In the genomic region with DNA sequence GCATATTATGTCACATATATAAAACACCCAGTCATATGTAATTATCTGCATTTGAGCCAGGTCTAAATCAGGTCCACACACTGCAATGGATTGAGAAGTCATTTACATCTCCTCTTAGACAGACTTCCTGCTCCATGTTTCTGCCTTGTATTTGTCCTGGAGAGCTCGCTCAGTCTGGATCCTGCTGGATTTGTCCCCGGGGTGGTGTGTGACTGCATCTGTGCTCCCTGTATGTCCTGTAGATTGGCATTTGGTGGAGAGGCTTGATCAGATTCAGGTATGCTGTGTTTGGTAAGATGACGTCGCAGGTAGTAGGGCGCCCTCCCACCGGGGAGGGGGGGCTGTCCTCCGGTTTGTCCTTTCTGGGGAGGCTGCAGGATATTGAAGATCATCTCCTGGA, we compare ENCODE assay signal across 3 cellular contexts.
TF ChIP-seq lines count a peak whose summit lies in the region.

No MANE protein-coding gene starts in this region.

TF ChIP-seq in H1, 55 proteins besides CTCF, POLR2A, EP300 and RAD21 (continues in another document):
- TF ChIP-seq SP2 (IDR thresholded peaks at IDR 0.05; ENCODE audit: low read length) (no peak), CHD1 (IDR thresholded peaks at IDR 0.05; ENCODE audit: low read depth, low read length) (no peak), RFX5 (IDR thresholded peaks at IDR 0.05; ENCODE audit: borderline replicate concordance, low read depth, low read length) (no peak), KDM4A (IDR thresholded peaks at IDR 0.05; ENCODE audit: low read depth, low read length, severe bottlenecking) (no peak), MAFK (IDR thresholded peaks at IDR 0.05; ENCODE audit: low read depth, low read length) (no peak)

TF ChIP-seq in neural cell, 6 proteins besides CTCF, POLR2A, EP300 and RAD21:
- TF ChIP-seq, protein P1, sequence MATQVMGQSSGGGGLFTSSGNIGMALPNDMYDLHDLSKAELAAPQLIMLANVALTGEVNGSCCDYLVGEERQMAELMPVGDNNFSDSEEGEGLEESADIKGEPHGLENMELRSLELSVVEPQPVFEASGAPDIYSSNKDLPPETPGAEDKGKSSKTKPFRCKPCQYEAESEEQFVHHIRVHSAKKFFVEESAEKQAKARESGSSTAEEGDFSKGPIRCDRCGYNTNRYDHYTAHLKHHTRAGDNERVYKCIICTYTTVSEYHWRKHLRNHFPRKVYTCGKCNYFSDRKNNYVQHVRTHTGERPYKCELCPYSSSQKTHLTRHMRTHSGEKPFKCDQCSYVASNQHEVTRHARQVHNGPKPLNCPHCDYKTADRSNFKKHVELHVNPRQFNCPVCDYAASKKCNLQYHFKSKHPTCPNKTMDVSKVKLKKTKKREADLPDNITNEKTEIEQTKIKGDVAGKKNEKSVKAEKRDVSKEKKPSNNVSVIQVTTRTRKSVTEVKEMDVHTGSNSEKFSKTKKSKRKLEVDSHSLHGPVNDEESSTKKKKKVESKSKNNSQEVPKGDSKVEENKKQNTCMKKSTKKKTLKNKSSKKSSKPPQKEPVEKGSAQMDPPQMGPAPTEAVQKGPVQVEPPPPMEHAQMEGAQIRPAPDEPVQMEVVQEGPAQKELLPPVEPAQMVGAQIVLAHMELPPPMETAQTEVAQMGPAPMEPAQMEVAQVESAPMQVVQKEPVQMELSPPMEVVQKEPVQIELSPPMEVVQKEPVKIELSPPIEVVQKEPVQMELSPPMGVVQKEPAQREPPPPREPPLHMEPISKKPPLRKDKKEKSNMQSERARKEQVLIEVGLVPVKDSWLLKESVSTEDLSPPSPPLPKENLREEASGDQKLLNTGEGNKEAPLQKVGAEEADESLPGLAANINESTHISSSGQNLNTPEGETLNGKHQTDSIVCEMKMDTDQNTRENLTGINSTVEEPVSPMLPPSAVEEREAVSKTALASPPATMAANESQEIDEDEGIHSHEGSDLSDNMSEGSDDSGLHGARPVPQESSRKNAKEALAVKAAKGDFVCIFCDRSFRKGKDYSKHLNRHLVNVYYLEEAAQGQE (IDR thresholded peaks at IDR 0.05; ENCODE audit: borderline replicate concordance) = peak; percentile 55
- TF ChIP-seq SMC3 (conservative IDR thresholded peaks at IDR 0.05; ENCODE audit: poor library complexity) (no peak), TAF1 (IDR thresholded peaks at IDR 0.05; ENCODE audit: low read depth) (no peak), POLR2AphosphoS5 (IDR thresholded peaks at IDR 0.05) (peak; percentile 73)

TF ChIP-seq in HEK293T, 16 proteins besides CTCF, POLR2A, EP300 and RAD21:
- no peak for TF ChIP-seq PKNOX1 (IDR thresholded peaks at IDR 0.05)
